9 cellular contexts compared by ENCODE assay signal in genomic region chr15:74866090-74866489, GRCh38. TPM values are rescaled to one million over a fixed set of nuclear protein-coding genes. Genes with fewer than 3 reads are reported as not detected.
DNase-seq lines count a peak whose midpoint lies in the region; TF ChIP-seq lines count a peak whose summit lies in the region.
"Had no signal": no experiment of that assay in that cellular context is flagged by ENCODE, and none has a peak within 500 bp of the region (broad histone marks: within the 10 kb centered on the region; RNA-seq: fewer than 3 reads in every experiment).

No MANE protein-coding gene starts in this region.

- DNase-seq in GM03348 (ENCODE audit: low spot score) (peak; percentile 74), RPMI7951 (ENCODE audit: low read depth) (peak; percentile 45), esophagus muscularis mucosa (ENCODE audit: extremely low spot score) (no peak), renal cortical epithelial cell (ENCODE audit: low read depth) (peak; percentile 83), NCI-H2081 treated with DMSO at 0.1 percent for 48 hours (lab: John Stamatoyannopoulos, UW) (no peak), MM.1S (no peak), NCI-H69 (lab: John Stamatoyannopoulos, UW) (no peak), NCI-H1930 (lab: John Stamatoyannopoulos, UW) (no peak)
- DNase-seq: NCI-H187 had no signal

- peaks cover 0 to 7% (median 3%) of the 10 kb centered on the region in 4 donors for H3K36me3 ChIP-seq in esophagus muscularis mucosa
- H3K36me3 ChIP-seq in MM.1S (replicated peaks; ENCODE audit: insufficient read depth, low read length): 0 out of 2 replicates have a peak, but pooled peaks cover 4% of the 10 kb centered on the region

- H3K79me2 ChIP-seq in MM.1S (ENCODE audit: low read length): peaks cover 89% of the 10 kb centered on the region

- no peak overlapping the region for H3K9ac ChIP-seq in MM.1S (ENCODE audit: low read length)

- intact Hi-C loops in esophagus muscularis mucosa (cut with DNase I): no loop called here

- no peaks in the 10 kb centered on the region for H3K9me2 ChIP-seq in MM.1S (replicated peaks; ENCODE audit: insufficient read depth, low read length)

- no peak overlapping the region for H2AFZ ChIP-seq in MM.1S (ENCODE audit: low read length)

- no peak overlapping the region for H3K4me2 ChIP-seq in MM.1S (ENCODE audit: low read depth, low read length)

- 0 out of 2 replicates have a peak, but pooled peaks cover 6% of the 10 kb centered on the region for H4K20me1 ChIP-seq in MM.1S (ENCODE audit: insufficient read depth, low read length)

- TF ChIP-seq CTCF in esophagus muscularis mucosa (IDR thresholded peaks at IDR 0.05) (no peak), MM.1S (IDR thresholded peaks at IDR 0.05; ENCODE audit: low read length) (no peak)

- peaks cover 74 to 81% (median 76%) of the 10 kb centered on the region in 4 donors for H3K4me1 ChIP-seq in esophagus muscularis mucosa
- peaks cover 17% of the 10 kb centered on the region for H3K4me1 ChIP-seq in MM.1S (ENCODE audit: low read length)

- peaks cover 13% of the 10 kb centered on the region for H3F3A ChIP-seq in MM.1S (ENCODE audit: insufficient read depth, low read length)

- TF ChIP-seq POLR2A in esophagus muscularis mucosa (IDR thresholded peaks at IDR 0.05; ENCODE audit: low read depth): no peak

- TF ChIP-seq EP300 in esophagus muscularis mucosa (IDR thresholded peaks at IDR 0.05): no peak

- no peaks in the 10 kb centered on the region for H3K9me3 ChIP-seq in esophagus muscularis mucosa
- no peaks in the 10 kb centered on the region for H3K9me3 ChIP-seq in MM.1S (replicated peaks; ENCODE audit: insufficient read depth, low read length)

- 74% methylated on average over 6 of the region's 6 CpGs for WGBS in esophagus muscularis mucosa

- no peak overlapping the region for H3K4me3 ChIP-seq in esophagus muscularis mucosa
- H3K4me3 ChIP-seq in MM.1S (ENCODE audit: low read length): no peak overlapping the region

- H3K27ac ChIP-seq in esophagus muscularis mucosa (replicated peaks in 1 of 4): peak overlapping the region in 3 of 4 donors; percentile 1 to 93 (median 20)
- H3K27ac ChIP-seq in MM.1S (ENCODE audit: low read length): no peak overlapping the region

- H3K27me3 ChIP-seq in esophagus muscularis mucosa: no peaks in the 10 kb centered on the region
- no peaks in the 10 kb centered on the region for H3K27me3 ChIP-seq in MM.1S (replicated peaks; ENCODE audit: insufficient read depth, low read length)

RNA-seq across cellular contexts. Expression of gene SCAMP2, which starts 7.1 kb away (rescaled TPM):
- total RNA-seq in RPMI7951 (2014; rRNA removed; shearing (Covaris generic)): 27.8 and 31.4 TPM in 2 replicates
- total RNA-seq in esophagus muscularis mucosa (100 to 1,000 TPM in 2 of 4 donors, 10 to 100 TPM in 2; 57.3 to 125 (median 94.9) TPM), renal cortical epithelial cell (19.4 and 64.5 TPM in 2 replicates)

RNA-seq across cellular contexts. Expression of gene ULK3, which starts 23.1 kb away (rescaled TPM):
- total RNA-seq in RPMI7951 (2014; rRNA removed; shearing (Covaris generic)): 14.3 and 15.1 TPM in 2 replicates
- total RNA-seq in esophagus muscularis mucosa (10 to 100 TPM; 24.5 to 49.2 (median 35.4) TPM), renal cortical epithelial cell (13.4 and 20.4 TPM in 2 replicates)

RNA-seq across cellular contexts. Expression of gene MPI, which starts 23.8 kb away (rescaled TPM):
- 142 and 162 TPM in 2 replicates for total RNA-seq in RPMI7951 (2014; rRNA removed; shearing (Covaris generic))
- total RNA-seq in esophagus muscularis mucosa: 10 to 100 TPM; 37.4 to 50.7 (median 44.0) TPM
- total RNA-seq in renal cortical epithelial cell: 57.3 and 86.6 TPM in 2 replicates

RNA-seq across cellular contexts. Expression of gene CPLX3, which starts 39.7 kb away (rescaled TPM):
- not detected in 2 replicates for total RNA-seq in RPMI7951 (2014; rRNA removed; shearing (Covaris generic))
- total RNA-seq in esophagus muscularis mucosa: under 1 TPM in 1 of 4 donors, not detected in 3; 0.33 TPM
- not detected in 2 replicates for total RNA-seq in renal cortical epithelial cell

RNA-seq across cellular contexts. Expression of gene FAM219B, which starts 40.6 kb away (rescaled TPM):
- 38.9 and 41.2 TPM in 2 replicates for total RNA-seq in RPMI7951 (2014; rRNA removed; shearing (Covaris generic))
- total RNA-seq in esophagus muscularis mucosa (10 to 100 TPM; 60.8 to 92.0 (median 84.3) TPM), renal cortical epithelial cell (34.9 and 47.0 TPM in 2 replicates)

Comparison
In these comparisons a context has a peak if more than half of its experiments do, and no peak if none do; other contexts are left out.
1. DNase-seq: peak in GM03348 (single experiment), RPMI7951 (single experiment) and renal cortical epithelial cell (single experiment); none in esophagus muscularis mucosa (single experiment), NCI-H2081 treated with DMSO at 0.1 percent for 48 hours (single experiment), MM.1S (single experiment), NCI-H69 (single experiment) and NCI-H1930 (0 of 2).